8 cellular contexts compared by ENCODE assay signal in genomic region chr19:50511069-50511822, GRCh38. TPM values are rescaled to one million over a fixed set of nuclear protein-coding genes. Genes with fewer than 3 reads are reported as not detected.
DNase-seq lines count a peak whose midpoint lies in the region; ATAC-seq and TF ChIP-seq lines count a peak whose summit lies in the region.

TSS of gene JOSD2 (minus strand) at chr19:50511191. CDS start at chr19:50510431, 760 bp downstream.

- H3F3A ChIP-seq in OCI-LY1 (ENCODE audit: insufficient read depth, low read length), result no peaks in the 10 kb centered on the region

- H3K9ac ChIP-seq in HUES64 (ENCODE audit: low read depth, low read length) (peak within 1 kb of the TSS; percentile 38), OCI-LY1 (ENCODE audit: low read length) (peak within 1 kb of the TSS; percentile 76)

- H3K27ac ChIP-seq in HUES64 (ENCODE audit: low read depth, low read length) (peak within 1 kb of the TSS; percentile 9; the same call in 1 of the 2 replicates), OCI-LY1 (ENCODE audit: low read depth, low read length, poor library complexity, severe bottlenecking) (no peak within 1 kb of the TSS)

- no peaks in the 10 kb centered on the region for H3K4me1 ChIP-seq in HUES64 (ENCODE audit: insufficient read depth, low read length)
- H3K4me1 ChIP-seq in OCI-LY1 (ENCODE audit: insufficient read depth, low read length, severe bottlenecking), result peaks cover 14% of the 10 kb centered on the region

- DNase-seq in Caki2 (ENCODE audit: low read depth) (peak; percentile 99), mesenteric fat pad (ENCODE audit: low spot score) (peak; percentile 99)
- DNase-seq in activated CD8-positive, alpha-beta memory T cell treated with anti-CD3 and anti-CD28 coated beads, Interleukin-2, amount 50 U/mL, for 4 hours, result peak; percentile 97
- peak; percentile 85 for DNase-seq in stimulated activated CD8-positive, alpha-beta memory T cell treated with anti-CD3 and anti-CD28 coated beads, Interleukin-15, amount 100 ng/mL, for 24 hours (ENCODE audit: low read depth)

- H3K4me2 ChIP-seq in OCI-LY1 (ENCODE audit: low read length), result peak within 1 kb of the TSS; percentile 80

- no peaks in the 10 kb centered on the region for H3K36me3 ChIP-seq in HUES64 (ENCODE audit: insufficient read depth, low read length)
- H3K36me3 ChIP-seq in OCI-LY1 (ENCODE audit: insufficient read depth, low read length), result no peaks in the 10 kb centered on the region

- H3K9me3 ChIP-seq in HUES64 (ENCODE audit: insufficient read depth, low read depth, low read length), result 0 out of 2 replicates have a peak, but pooled peaks cover 3% of the 10 kb centered on the region
- H3K9me3 ChIP-seq in OCI-LY1 (ENCODE audit: low read length), result no peaks in the 10 kb centered on the region

- in situ Hi-C loops in Caki2 (cut with HindIII; ENCODE audit: low pct_unique_long_range_greater_than_20kb, low sequenced_read_pairs) (no loop called here), endometrial microvascular endothelial cells (cut with HindIII; ENCODE audit: inconsistent ontology term, low pct_unique_long_range_greater_than_20kb, low sequenced_read_pairs) (no loop called here)

- H3K4me3 ChIP-seq in HUES64 (ENCODE audit: low read length) (peak within 1 kb of the TSS; percentile 53), OCI-LY1 (ENCODE audit: low read depth, low read length, poor library complexity, severe bottlenecking) (peak within 1 kb of the TSS; percentile 67)

- H3K27me3 ChIP-seq in HUES64 (ENCODE audit: insufficient read depth, low read length), result peaks cover 3% of the 10 kb centered on the region; the same call in 1 of the 2 replicates
- H3K27me3 ChIP-seq in OCI-LY1 (ENCODE audit: insufficient read depth, low read length), result no peaks in the 10 kb centered on the region

- TF ChIP-seq CTCF in OCI-LY1 (IDR thresholded peaks at IDR 0.05; ENCODE audit: low read length), result no peak

- no peaks in the 10 kb centered on the region for H4K20me1 ChIP-seq in OCI-LY1 (ENCODE audit: insufficient read depth, low read length)

- peak within 1 kb of the TSS; percentile 34; the same call in 1 of the 2 replicates for H2AFZ ChIP-seq in OCI-LY1 (ENCODE audit: low read length)

- no peaks in the 10 kb centered on the region for H3K9me2 ChIP-seq in OCI-LY1 (ENCODE audit: low read depth, low read length)

- WGBS in HUES64, result 53% methylated on average over 69 of the region's 69 CpGs

- H3K79me2 ChIP-seq in OCI-LY1 (ENCODE audit: insufficient read depth, low read length), result no peaks in the 10 kb centered on the region

- peak; percentile 82 for ATAC-seq in GM21423 (IDR thresholded peaks at IDR 0.05; ENCODE audit: unreplicated experiment)

RNA-seq across cellular contexts. Expression of gene JOSD2, which starts in this region (rescaled TPM):
- 34.4 and 59.0 TPM in 2 replicates for total RNA-seq in Caki2 (2014; rRNA removed; shearing (Covaris generic); ENCODE audit: low replicate concordance)
- polyA plus RNA-seq in HUES64 (2013, experiment 1 of 2), result 4.0 TPM
- 3.7 TPM for polyA plus RNA-seq in HUES64 (2013, experiment 2 of 2)
- total RNA-seq in endometrial microvascular endothelial cells (ENCODE audit: inconsistent ontology term) (25.9 TPM), mesenteric fat pad (44.9 TPM)
